ENCODE assay signal across 1 cellular context in the genomic region with DNA sequence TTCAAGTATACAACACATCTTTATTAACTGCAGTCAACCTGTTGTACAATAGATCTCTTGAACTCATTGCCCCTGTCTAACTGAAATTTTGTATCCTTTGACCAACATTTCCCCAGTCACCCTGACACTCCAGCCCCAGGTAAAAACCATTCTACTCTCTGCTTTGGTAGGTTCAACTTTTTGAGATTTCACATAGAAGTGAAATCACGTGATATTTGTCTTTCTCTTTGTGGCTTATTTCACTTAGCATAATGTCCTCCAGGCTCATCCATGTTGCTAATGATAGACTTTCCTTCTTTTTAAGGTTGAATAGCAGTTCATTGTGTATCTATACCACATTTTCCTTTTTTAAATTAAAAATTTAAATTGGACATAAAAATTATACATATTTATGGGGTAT.
TF ChIP-seq lines count a peak whose summit lies in the region.

No MANE protein-coding gene starts in this region.

TF ChIP-seq in K562, 482 proteins besides CTCF, POLR2A, EP300 and RAD21 (continued from another document):
- TF ChIP-seq, protein P1, sequence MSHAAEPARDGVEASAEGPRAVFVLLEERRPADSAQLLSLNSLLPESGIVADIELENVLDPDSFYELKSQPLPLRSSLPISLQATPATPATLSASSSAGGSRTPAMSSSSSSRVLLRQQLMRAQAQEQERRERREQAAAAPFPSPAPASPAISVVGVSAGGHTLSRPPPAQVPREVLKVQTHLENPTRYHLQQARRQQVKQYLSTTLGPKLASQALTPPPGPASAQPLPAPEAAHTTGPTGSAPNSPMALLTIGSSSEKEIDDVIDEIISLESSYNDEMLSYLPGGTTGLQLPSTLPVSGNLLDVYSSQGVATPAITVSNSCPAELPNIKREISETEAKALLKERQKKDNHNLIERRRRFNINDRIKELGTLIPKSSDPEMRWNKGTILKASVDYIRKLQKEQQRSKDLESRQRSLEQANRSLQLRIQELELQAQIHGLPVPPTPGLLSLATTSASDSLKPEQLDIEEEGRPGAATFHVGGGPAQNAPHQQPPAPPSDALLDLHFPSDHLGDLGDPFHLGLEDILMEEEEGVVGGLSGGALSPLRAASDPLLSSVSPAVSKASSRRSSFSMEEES (CRISPR knock-in tag; IDR thresholded peaks at IDR 0.05), result peak; percentile 88
- TF ChIP-seq TAF1 (IDR thresholded peaks at IDR 0.05; ENCODE audit: control insufficient read depth, extremely low read depth, insufficient read depth, low read length, severe bottlenecking), result no peak
- no peak for TF ChIP-seq POLR3A (IDR thresholded peaks at IDR 0.05; ENCODE audit: borderline replicate concordance, extremely low read depth, insufficient read depth, insufficient read length)
- TF ChIP-seq, protein P2, sequence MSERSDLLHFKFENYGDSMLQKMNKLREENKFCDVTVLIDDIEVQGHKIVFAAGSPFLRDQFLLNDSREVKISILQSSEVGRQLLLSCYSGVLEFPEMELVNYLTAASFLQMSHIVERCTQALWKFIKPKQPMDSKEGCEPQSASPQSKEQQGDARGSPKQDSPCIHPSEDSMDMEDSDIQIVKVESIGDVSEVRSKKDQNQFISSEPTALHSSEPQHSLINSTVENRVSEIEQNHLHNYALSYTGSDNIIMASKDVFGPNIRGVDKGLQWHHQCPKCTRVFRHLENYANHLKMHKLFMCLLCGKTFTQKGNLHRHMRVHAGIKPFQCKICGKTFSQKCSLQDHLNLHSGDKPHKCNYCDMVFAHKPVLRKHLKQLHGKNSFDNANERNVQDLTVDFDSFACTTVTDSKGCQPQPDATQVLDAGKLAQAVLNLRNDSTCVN (CRISPR knock-in tag; IDR thresholded peaks at IDR 0.05), result no peak
- TF ChIP-seq TOE1 (IDR thresholded peaks at IDR 0.05; ENCODE audit: borderline replicate concordance), result peak; percentile 47; the same call in 1 of the 2 replicates
- TF ChIP-seq TOE1 (CRISPR knock-in tag; IDR thresholded peaks at IDR 0.05; ENCODE audit: borderline replicate concordance, low read depth), result no peak
- no peak for TF ChIP-seq MXI1 (IDR thresholded peaks at IDR 0.05; ENCODE audit: low read depth, low read length)
- no peak for TF ChIP-seq SRSF9 (IDR thresholded peaks at IDR 0.05; ENCODE audit: borderline replicate concordance, low read depth, low read length)
- TF ChIP-seq ZNF766 (CRISPR knock-in tag; conservative IDR thresholded peaks at IDR 0.05), result 0 out of 2 replicates have a peak, but pooled peaks have one; percentile 25
- no peak for TF ChIP-seq HLTF (IDR thresholded peaks at IDR 0.05)
- no peak for TF ChIP-seq CBX8 (IDR thresholded peaks at IDR 0.05; ENCODE audit: borderline replicate concordance, extremely low read depth, low read depth, low read length, poor library complexity, severe bottlenecking)
TF ChIP-seq in K562: peak in this region for 4.
